Comparison of ENCODE assay signal across 16 cellular contexts in genomic region chr13:70424928-70425327, GRCh38.
"Had no signal": no experiment of that assay in that cellular context is flagged by ENCODE, and none has a peak within 500 bp of the region (broad histone marks: within the 10 kb centered on the region; RNA-seq: fewer than 3 reads in every experiment).

No MANE protein-coding gene starts in this region.

- H3K36me3 ChIP-seq: cardiac muscle cell, esophagus muscularis mucosa, right lobe of liver, tibial nerve, vagina, WERI-Rb-1 had no signal

- H3K4me1 ChIP-seq: esophagus muscularis mucosa, psoas muscle, right lobe of liver, tibial nerve, vagina had no signal

- DNase-seq: activated CD4-positive, alpha-beta T cell treated with anti-CD3 and anti-CD28 coated beads for 48 hours; activated naive CD4-positive, alpha-beta T cell treated with anti-CD3 and anti-CD28 coated beads for 36 hours; activated T-cell treated with anti-CD3 and anti-CD28 coated beads for 4 hours; glutamatergic neuron; naive thymus-derived CD8-positive, alpha-beta T cell; nucleus accumbens; psoas muscle; right lobe of liver; stimulated activated CD4-positive, alpha-beta T cell treated with anti-CD3 and anti-CD28 coated beads, Interleukin-2, amount 100 ng/mL, for 24 hours; stimulated activated naive B cell treated with anti-CD40 and anti-IgM and Interleukin-4, amounts not matched to agents 10 μg/mL and 1 μg/mL and 100 μg/mL, for 72 hours; WERI-Rb-1 had no signal

- H3K27me3 ChIP-seq: cardiac muscle cell, esophagus muscularis mucosa, right lobe of liver, tibial nerve, vagina had no signal

- H3K9me3 ChIP-seq: esophagus muscularis mucosa, psoas muscle, right lobe of liver, tibial nerve, vagina had no signal

- ATAC-seq: activated T-helper 17 cell treated with anti-CD3 and anti-CD28 coated beads, Interleukin-2, amount 50 U/mL, for 72 hours; naive thymus-derived CD8-positive, alpha-beta T cell; psoas muscle; right lobe of liver; stimulated activated naive B cell treated with anti-CD40 and anti-IgM and Interleukin-4, amounts not matched to agents 10 μg/mL and 1 μg/mL and 100 μg/mL, for 72 hours had no signal

- H3K4me3 ChIP-seq: cardiac muscle cell, esophagus muscularis mucosa, psoas muscle, right lobe of liver, tibial nerve, vagina had no signal
